1 cellular context compared by ENCODE assay signal in genomic region chr14:45251912-45252311, GRCh38.
TF ChIP-seq lines count a peak whose summit lies in the region.

No MANE protein-coding gene starts in this region.

TF ChIP-seq in H1, 55 proteins besides CTCF, POLR2A, EP300 and RAD21 (continued from another document):
- TF ChIP-seq, protein P1, sequence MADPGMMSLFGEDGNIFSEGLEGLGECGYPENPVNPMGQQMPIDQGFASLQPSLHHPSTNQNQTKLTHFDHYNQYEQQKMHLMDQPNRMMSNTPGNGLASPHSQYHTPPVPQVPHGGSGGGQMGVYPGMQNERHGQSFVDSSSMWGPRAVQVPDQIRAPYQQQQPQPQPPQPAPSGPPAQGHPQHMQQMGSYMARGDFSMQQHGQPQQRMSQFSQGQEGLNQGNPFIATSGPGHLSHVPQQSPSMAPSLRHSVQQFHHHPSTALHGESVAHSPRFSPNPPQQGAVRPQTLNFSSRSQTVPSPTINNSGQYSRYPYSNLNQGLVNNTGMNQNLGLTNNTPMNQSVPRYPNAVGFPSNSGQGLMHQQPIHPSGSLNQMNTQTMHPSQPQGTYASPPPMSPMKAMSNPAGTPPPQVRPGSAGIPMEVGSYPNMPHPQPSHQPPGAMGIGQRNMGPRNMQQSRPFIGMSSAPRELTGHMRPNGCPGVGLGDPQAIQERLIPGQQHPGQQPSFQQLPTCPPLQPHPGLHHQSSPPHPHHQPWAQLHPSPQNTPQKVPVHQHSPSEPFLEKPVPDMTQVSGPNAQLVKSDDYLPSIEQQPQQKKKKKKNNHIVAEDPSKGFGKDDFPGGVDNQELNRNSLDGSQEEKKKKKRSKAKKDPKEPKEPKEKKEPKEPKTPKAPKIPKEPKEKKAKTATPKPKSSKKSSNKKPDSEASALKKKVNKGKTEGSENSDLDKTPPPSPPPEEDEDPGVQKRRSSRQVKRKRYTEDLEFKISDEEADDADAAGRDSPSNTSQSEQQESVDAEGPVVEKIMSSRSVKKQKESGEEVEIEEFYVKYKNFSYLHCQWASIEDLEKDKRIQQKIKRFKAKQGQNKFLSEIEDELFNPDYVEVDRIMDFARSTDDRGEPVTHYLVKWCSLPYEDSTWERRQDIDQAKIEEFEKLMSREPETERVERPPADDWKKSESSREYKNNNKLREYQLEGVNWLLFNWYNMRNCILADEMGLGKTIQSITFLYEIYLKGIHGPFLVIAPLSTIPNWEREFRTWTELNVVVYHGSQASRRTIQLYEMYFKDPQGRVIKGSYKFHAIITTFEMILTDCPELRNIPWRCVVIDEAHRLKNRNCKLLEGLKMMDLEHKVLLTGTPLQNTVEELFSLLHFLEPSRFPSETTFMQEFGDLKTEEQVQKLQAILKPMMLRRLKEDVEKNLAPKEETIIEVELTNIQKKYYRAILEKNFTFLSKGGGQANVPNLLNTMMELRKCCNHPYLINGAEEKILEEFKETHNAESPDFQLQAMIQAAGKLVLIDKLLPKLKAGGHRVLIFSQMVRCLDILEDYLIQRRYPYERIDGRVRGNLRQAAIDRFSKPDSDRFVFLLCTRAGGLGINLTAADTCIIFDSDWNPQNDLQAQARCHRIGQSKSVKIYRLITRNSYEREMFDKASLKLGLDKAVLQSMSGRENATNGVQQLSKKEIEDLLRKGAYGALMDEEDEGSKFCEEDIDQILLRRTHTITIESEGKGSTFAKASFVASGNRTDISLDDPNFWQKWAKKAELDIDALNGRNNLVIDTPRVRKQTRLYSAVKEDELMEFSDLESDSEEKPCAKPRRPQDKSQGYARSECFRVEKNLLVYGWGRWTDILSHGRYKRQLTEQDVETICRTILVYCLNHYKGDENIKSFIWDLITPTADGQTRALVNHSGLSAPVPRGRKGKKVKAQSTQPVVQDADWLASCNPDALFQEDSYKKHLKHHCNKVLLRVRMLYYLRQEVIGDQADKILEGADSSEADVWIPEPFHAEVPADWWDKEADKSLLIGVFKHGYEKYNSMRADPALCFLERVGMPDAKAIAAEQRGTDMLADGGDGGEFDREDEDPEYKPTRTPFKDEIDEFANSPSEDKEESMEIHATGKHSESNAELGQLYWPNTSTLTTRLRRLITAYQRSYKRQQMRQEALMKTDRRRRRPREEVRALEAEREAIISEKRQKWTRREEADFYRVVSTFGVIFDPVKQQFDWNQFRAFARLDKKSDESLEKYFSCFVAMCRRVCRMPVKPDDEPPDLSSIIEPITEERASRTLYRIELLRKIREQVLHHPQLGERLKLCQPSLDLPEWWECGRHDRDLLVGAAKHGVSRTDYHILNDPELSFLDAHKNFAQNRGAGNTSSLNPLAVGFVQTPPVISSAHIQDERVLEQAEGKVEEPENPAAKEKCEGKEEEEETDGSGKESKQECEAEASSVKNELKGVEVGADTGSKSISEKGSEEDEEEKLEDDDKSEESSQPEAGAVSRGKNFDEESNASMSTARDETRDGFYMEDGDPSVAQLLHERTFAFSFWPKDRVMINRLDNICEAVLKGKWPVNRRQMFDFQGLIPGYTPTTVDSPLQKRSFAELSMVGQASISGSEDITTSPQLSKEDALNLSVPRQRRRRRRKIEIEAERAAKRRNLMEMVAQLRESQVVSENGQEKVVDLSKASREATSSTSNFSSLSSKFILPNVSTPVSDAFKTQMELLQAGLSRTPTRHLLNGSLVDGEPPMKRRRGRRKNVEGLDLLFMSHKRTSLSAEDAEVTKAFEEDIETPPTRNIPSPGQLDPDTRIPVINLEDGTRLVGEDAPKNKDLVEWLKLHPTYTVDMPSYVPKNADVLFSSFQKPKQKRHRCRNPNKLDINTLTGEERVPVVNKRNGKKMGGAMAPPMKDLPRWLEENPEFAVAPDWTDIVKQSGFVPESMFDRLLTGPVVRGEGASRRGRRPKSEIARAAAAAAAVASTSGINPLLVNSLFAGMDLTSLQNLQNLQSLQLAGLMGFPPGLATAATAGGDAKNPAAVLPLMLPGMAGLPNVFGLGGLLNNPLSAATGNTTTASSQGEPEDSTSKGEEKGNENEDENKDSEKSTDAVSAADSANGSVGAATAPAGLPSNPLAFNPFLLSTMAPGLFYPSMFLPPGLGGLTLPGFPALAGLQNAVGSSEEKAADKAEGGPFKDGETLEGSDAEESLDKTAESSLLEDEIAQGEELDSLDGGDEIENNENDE (IDR thresholded peaks at IDR 0.05; ENCODE audit: insufficient replicate concordance, low read length): no peak
